ENCODE assay signal across 10 cellular contexts in the genomic region with DNA sequence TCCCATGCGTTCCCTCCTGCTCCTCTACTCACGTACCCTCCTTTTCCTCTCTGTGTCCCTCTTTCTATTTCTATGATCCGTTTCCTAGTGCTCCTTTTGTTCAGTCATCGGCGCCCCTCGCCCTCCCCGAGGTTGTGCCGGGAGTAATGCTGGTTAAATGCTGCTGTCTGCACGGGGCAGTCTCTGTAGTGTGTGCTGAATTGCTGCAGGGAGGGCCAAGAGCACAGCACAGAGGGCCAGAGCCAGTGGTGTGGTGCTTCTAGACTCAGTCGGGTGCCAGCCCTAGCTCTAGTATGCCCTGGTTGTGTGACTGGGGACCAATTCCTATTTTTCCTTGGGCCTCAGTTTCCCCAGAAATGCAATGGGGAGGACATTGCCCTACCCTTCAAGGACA.
DNase-seq lines count a peak whose midpoint lies in the region; ATAC-seq, FAIRE-seq and TF ChIP-seq lines count a peak whose summit lies in the region.
"Had no signal": no experiment of that assay in that cellular context is flagged by ENCODE, and none has a peak within 500 bp of the region (broad histone marks: within the 10 kb centered on the region; RNA-seq: fewer than 3 reads in every experiment).

No MANE protein-coding gene starts in this region.

- intact Hi-C loops in esophagus muscularis mucosa (cut with DNase I): no loop called here
- intact Hi-C loops in testis (cut with DNase I; ENCODE audit: low total_unique reads): no loop called here

- H3K4me3 ChIP-seq in MG63 (no peak overlapping the region), esophagus muscularis mucosa (peak overlapping the region in 3 of 4 donors; percentile 16 to 31 (median 22)), testis (peak overlapping the region in 1 of 2 donors; percentile 9)

- TF ChIP-seq EP300 in esophagus muscularis mucosa (IDR thresholded peaks at IDR 0.05): no peak

- no peak for TF ChIP-seq POLR2A in esophagus muscularis mucosa (IDR thresholded peaks at IDR 0.05; ENCODE audit: low read depth)
- TF ChIP-seq POLR2A in testis (IDR thresholded peaks at IDR 0.05): no peak

- peak overlapping the region in 3 of 4 donors; percentile 31 to 36 (median 35) for H3K27ac ChIP-seq in esophagus muscularis mucosa (replicated peaks in 1 of 4)
- peak overlapping the region in 1 of 2 donors; percentile 10 for H3K27ac ChIP-seq in testis
- H3K27ac ChIP-seq: VCaP had no signal

- H3K27me3 ChIP-seq in MG63 (no peaks in the 10 kb centered on the region), esophagus muscularis mucosa (peaks cover 0 to 40% (median 0%) of the 10 kb centered on the region in 4 donors), testis (no peaks in the 10 kb centered on the region)

- DNase-seq in MG63 (peak; percentile 68), esophagus muscularis mucosa (ENCODE audit: extremely low spot score) (no peak), medulla oblongata (ENCODE audit: extremely low spot score) (peak; percentile 40), testis (peak; percentile 28), HTR-8/SVneo (ENCODE audit: insufficient read length, low spot score) (no peak), NCI-H1105 (lab: John Stamatoyannopoulos, UW) (no peak), SHP77 (lab: John Stamatoyannopoulos, UW) (no peak)
- DNase-seq: PC-3 had no signal

- TF ChIP-seq CTCF in esophagus muscularis mucosa (IDR thresholded peaks at IDR 0.05): no peak
- no peak for TF ChIP-seq CTCF in testis (IDR thresholded peaks at IDR 0.05)

- H3K36me3 ChIP-seq in MG63 (peaks cover 9% of the 10 kb centered on the region), esophagus muscularis mucosa (no peaks in the 10 kb centered on the region), testis (ENCODE audit: low read depth, missing control alignments) (no peaks in the 10 kb centered on the region)

- FAIRE-seq in HTR-8/SVneo (lab: Jason Lieb, UNC): no peak

- ATAC-seq in GM21360 (IDR thresholded peaks at IDR 0.05; ENCODE audit: unreplicated experiment): no peak
- ATAC-seq: PC-3 had no signal

- WGBS in esophagus muscularis mucosa: 41% methylated on average over 10 of the region's 10 CpGs
- 4 to 9% methylated on average over 8 to 10 of the region's 10 CpGs for WGBS in testis, 2 donors

- H3K9me3 ChIP-seq in MG63 (no peaks in the 10 kb centered on the region), esophagus muscularis mucosa (no peaks in the 10 kb centered on the region), testis (no peaks in the 10 kb centered on the region)

- H3K4me1 ChIP-seq in esophagus muscularis mucosa: peaks cover 11 to 30% (median 29%) of the 10 kb centered on the region in 4 donors
- H3K4me1 ChIP-seq in testis: peaks cover 34% of the 10 kb centered on the region

Comparison
In these comparisons a context has a peak if more than half of its experiments do, and no peak if none do; other contexts are left out.
1. DNase-seq: peak in MG63 (single experiment), medulla oblongata (single experiment) and testis (single experiment); none in esophagus muscularis mucosa (single experiment), HTR-8/SVneo (single experiment), NCI-H1105 (single experiment) and SHP77 (0 of 2).